In genomic region chr4:173334085-173334890, GRCh38 we compare ENCODE assay signal across 8 cellular contexts. TPM values are rescaled to one million over a fixed set of nuclear protein-coding genes. Genes with fewer than 3 reads are reported as not detected.
A peak's percentile ranks its signal among the peaks of the same experiment; 100 is the strongest.
DNase-seq lines count a peak whose midpoint lies in the region; ATAC-seq and TF ChIP-seq lines count a peak whose summit lies in the region.

Gene HMGB2, minus strand, starts transcription at chr4:173334358. Its CDS starts 709 bp downstream, at chr4:173333649.

- H3K79me2 ChIP-seq in DND-41 (ENCODE audit: insufficient read depth, low read length) (peaks cover 88% of the 10 kb centered on the region), GM23248 (ENCODE audit: insufficient read depth) (peaks cover 38% of the 10 kb centered on the region)

- no peaks in the 10 kb centered on the region for H3K27me3 ChIP-seq in DND-41 (ENCODE audit: insufficient read depth, low read length, poor library complexity)
- H3K27me3 ChIP-seq in GM23248 (replicated peaks; ENCODE audit: insufficient read depth) = no peaks in the 10 kb centered on the region
- no peaks in the 10 kb centered on the region for H3K27me3 ChIP-seq in esophagus squamous epithelium

- H3K4me2 ChIP-seq in DND-41 (ENCODE audit: insufficient read depth, low read length) = peak within 1 kb of the TSS; percentile 94
- H3K4me2 ChIP-seq in GM23248 (ENCODE audit: unreplicated experiment) = peak within 1 kb of the TSS; percentile 83

- H3K9me3 ChIP-seq in DND-41 (ENCODE audit: insufficient read depth, low read length, severe bottlenecking) (no peaks in the 10 kb centered on the region), GM23248 (ENCODE audit: low read depth) (no peaks in the 10 kb centered on the region), esophagus squamous epithelium (no peaks in the 10 kb centered on the region)

- peaks cover 55% of the 10 kb centered on the region for H3K4me1 Mint-ChIP-seq in activated T-helper 1 cell treated with anti-CD3 and anti-CD28 coated beads, Interleukin-12 subunit alpha, Interleukin-12 subunit beta, Interleukin-2, Interleukin-4 antibody, amounts not matched to agents 30 ng/mL and 10 ng/mL and 1 ng/mL, durations not matched to agents 14 hours and 24 hours and 36 hours (ENCODE audit: low read depth)

- WGBS in GM23248 (ENCODE audit: low coverage in 1 of 2, low lambda C conversion rate in 2 of 2, missing lambda C conversion rate in 2 of 2), 2 experiments = 1% methylated on average over 59 to 61 of the region's 61 CpGs
- WGBS in esophagus squamous epithelium, 2 donors = 0 to 1% methylated on average over 14 to 38 of the region's 61 CpGs

- peak within 1 kb of the TSS; percentile 99 for H3K27ac Mint-ChIP-seq in activated T-helper 1 cell treated with anti-CD3 and anti-CD28 coated beads, Interleukin-12 subunit alpha, Interleukin-12 subunit beta, Interleukin-2, Interleukin-4 antibody, amounts not matched to agents 30 ng/mL and 10 ng/mL and 1 ng/mL, durations not matched to agents 14 hours and 24 hours and 36 hours

- H3K27ac ChIP-seq in DND-41 (ENCODE audit: low read length) (peak within 1 kb of the TSS; percentile 100), GM23248 (peak within 1 kb of the TSS; percentile 99), esophagus squamous epithelium (peak within 1 kb of the TSS; percentile 93 to 100 (median 99))

- intact Hi-C loops in activated T-helper 1 cell treated with anti-CD3 and anti-CD28 coated beads, Interleukin-12 subunit alpha, Interleukin-12 subunit beta, Interleukin-2, Interleukin-4 antibody, amounts not matched to agents 30 ng/mL and 10 ng/mL and 1 ng/mL, durations not matched to agents 14 hours and 24 hours and 36 hours (cut with micrococcal nuclease) = loop anchor here (1.0 to 5.0 kb wide), 6 partner anchors 16 to 165 kb away; partner anchors contain the start of gene SAP30
- intact Hi-C loops in esophagus squamous epithelium (cut with DNase I) = loop anchor here (5.0 kb wide), 1 partner anchor 33 kb away; no protein-coding TSS in a partner anchor

- peaks cover 39% of the 10 kb centered on the region for H3K36me3 Mint-ChIP-seq in activated T-helper 1 cell treated with anti-CD3 and anti-CD28 coated beads, Interleukin-12 subunit alpha, Interleukin-12 subunit beta, Interleukin-2, Interleukin-4 antibody, amounts not matched to agents 30 ng/mL and 10 ng/mL and 1 ng/mL, durations not matched to agents 14 hours and 24 hours and 36 hours (ENCODE audit: low read depth)

- no peaks in the 10 kb centered on the region for H3K9me3 Mint-ChIP-seq in activated T-helper 1 cell treated with anti-CD3 and anti-CD28 coated beads, Interleukin-12 subunit alpha, Interleukin-12 subunit beta, Interleukin-2, Interleukin-4 antibody, amounts not matched to agents 30 ng/mL and 10 ng/mL and 1 ng/mL, durations not matched to agents 14 hours and 24 hours and 36 hours

- peak within 1 kb of the TSS; percentile 91 for H2AFZ ChIP-seq in DND-41 (ENCODE audit: low read depth, low read length)
- peak within 1 kb of the TSS; percentile 98 for H2AFZ ChIP-seq in GM23248

- H3F3A ChIP-seq in GM23248 (ENCODE audit: insufficient read depth) = peaks cover 31% of the 10 kb centered on the region

- in situ Hi-C loops in GM23248 (cut with MboI) = no loop called here

- peak in 3 of 4 donors; percentile 93 to 99 (median 99) for TF ChIP-seq POLR2A in esophagus squamous epithelium (IDR thresholded peaks at IDR 0.05)

- peaks cover 58% of the 10 kb centered on the region for H3K4me1 ChIP-seq in DND-41 (ENCODE audit: insufficient read depth, low read length)
- H3K4me1 ChIP-seq in GM23248 (ENCODE audit: insufficient read depth) = peaks cover 19% of the 10 kb centered on the region
- H3K4me1 ChIP-seq in esophagus squamous epithelium = peaks cover 0 to 42% (median 11%) of the 10 kb centered on the region in 3 donors

- H3K27me3 Mint-ChIP-seq in activated T-helper 1 cell treated with anti-CD3 and anti-CD28 coated beads, Interleukin-12 subunit alpha, Interleukin-12 subunit beta, Interleukin-2, Interleukin-4 antibody, amounts not matched to agents 30 ng/mL and 10 ng/mL and 1 ng/mL, durations not matched to agents 14 hours and 24 hours and 36 hours (ENCODE audit: insufficient read depth) = no peaks in the 10 kb centered on the region

- H4K20me1 ChIP-seq in DND-41 (ENCODE audit: insufficient read depth, low read length) = peaks cover 32% of the 10 kb centered on the region
- no peaks in the 10 kb centered on the region for H4K20me1 ChIP-seq in GM23248 (ENCODE audit: insufficient read depth)

- peak; percentile 100 for DNase-seq in DND-41
- peak; percentile 100 for DNase-seq in GM23248
- peak; percentile 99 for DNase-seq in Kasumi-1 (lab: John Stamatoyannopoulos, UW)
- peak; percentile 99 for DNase-seq in RPMI7951 (ENCODE audit: low read depth)
- DNase-seq in activated T-helper 1 cell treated with anti-CD3 and anti-CD28 coated beads, Interleukin-12 subunit alpha, Interleukin-12 subunit beta, Interleukin-2, Interleukin-4 antibody, amounts not matched to agents 30 ng/mL and 10 ng/mL and 1 ng/mL, durations not matched to agents 14 hours and 24 hours and 36 hours (ENCODE audit: low spot score) = peak; percentile 99
- DNase-seq in esophagus squamous epithelium (lab: John Stamatoyannopoulos, UW) = peak; percentile 100
- DNase-seq in myocyte (ENCODE audit: low read depth) = peak; percentile 100
- DNase-seq in stimulated activated CD8-positive, alpha-beta memory T cell treated with anti-CD3 and anti-CD28 coated beads, Interleukin-7, amount 100 ng/mL, for 48 hours (ENCODE audit: extremely low read depth in 1 of 2, low read depth in 1 of 2) = peak; percentile 99 to 100

- peak within 1 kb of the TSS; percentile 98 for H3K4me3 Mint-ChIP-seq in activated T-helper 1 cell treated with anti-CD3 and anti-CD28 coated beads, Interleukin-12 subunit alpha, Interleukin-12 subunit beta, Interleukin-2, Interleukin-4 antibody, amounts not matched to agents 30 ng/mL and 10 ng/mL and 1 ng/mL, durations not matched to agents 14 hours and 24 hours and 36 hours

- TF ChIP-seq CTCF in DND-41 (IDR thresholded peaks at IDR 0.05; ENCODE audit: borderline replicate concordance, extremely low read depth, low read length, poor library complexity, severe bottlenecking) (no peak), esophagus squamous epithelium (IDR thresholded peaks at IDR 0.05) (peak in 1 of 6 experiments; percentile 13)

- H3K4me3 ChIP-seq in DND-41 (ENCODE audit: low read depth in 1 of 2, low read length in 2 of 2) (peak within 1 kb of the TSS; percentile 90 to 92), GM23248 (peak within 1 kb of the TSS; percentile 92), esophagus squamous epithelium (peak within 1 kb of the TSS; percentile 53 to 94 (median 90))

- peak within 1 kb of the TSS; percentile 100 for H3K9ac ChIP-seq in DND-41 (ENCODE audit: low read depth, low read length)
- H3K9ac ChIP-seq in GM23248 = peak within 1 kb of the TSS; percentile 100

- H3K36me3 ChIP-seq in DND-41 (ENCODE audit: insufficient read depth, low read length) (peaks cover 45% of the 10 kb centered on the region), GM23248 (ENCODE audit: low read depth) (peaks cover 27% of the 10 kb centered on the region), esophagus squamous epithelium (peaks cover 0 to 27% (median 0%) of the 10 kb centered on the region in 3 donors)

- peak; percentile 82 for ATAC-seq in DND-41 (ENCODE audit: insufficient read depth, low read depth)

- no peaks in the 10 kb centered on the region for H3K9me2 ChIP-seq in GM23248 (ENCODE audit: insufficient read depth)

RNA-seq across cellular contexts. Expression of gene HMGB2, which starts in this region (rescaled TPM):
- total RNA-seq in GM23248 (2014; rRNA removed; shearing (Covaris generic)) = 23.8 and 31.1 TPM in 2 replicates
- 91.6 and 92.0 TPM in 2 replicates for polyA plus RNA-seq in GM23248 (2016; fragmentation: Nextera tagmentation; extraction: Ambion mirVana)
- total RNA-seq in RPMI7951 (2014; rRNA removed; shearing (Covaris generic)) = 254 and 259 TPM in 2 replicates
- total RNA-seq in activated T-helper 1 cell treated with anti-CD3 and anti-CD28 coated beads, Interleukin-12 subunit alpha, Interleukin-12 subunit beta, Interleukin-2, Interleukin-4 antibody, amounts not matched to agents 30 ng/mL and 10 ng/mL and 1 ng/mL, durations not matched to agents 14 hours and 24 hours and 36 hours = 274 and 292 TPM in 2 replicates
- 10 to 100 TPM; 27.3 to 83.6 (median 65.3) TPM for total RNA-seq in esophagus squamous epithelium
- 30.9 and 56.1 TPM in 2 replicates for total RNA-seq in myocyte
- 21.6 TPM for polyA plus RNA-seq in myocyte (2012)

Comparison
In these comparisons a context has a peak if more than half of its experiments do, and no peak if none do; other contexts are left out.
1. Peak in every context shown above with its lines: DNase-seq, ATAC-seq, H3K4me3 ChIP-seq and H3K27ac ChIP-seq.